Comparison of ENCODE assay signal across 22 cellular contexts in genomic region chr1:215457213-215457612, GRCh38.
DNase-seq lines count a peak whose midpoint lies in the region; ATAC-seq and TF ChIP-seq lines count a peak whose summit lies in the region.
"Had no signal": no experiment of that assay in that cellular context is flagged by ENCODE, and none has a peak within 500 bp of the region (broad histone marks: within the 10 kb centered on the region; RNA-seq: fewer than 3 reads in every experiment).

No MANE protein-coding gene starts in this region.

- peak; percentile 58 for ATAC-seq in gastrocnemius medialis
- no peak for ATAC-seq in HG02970 (IDR thresholded peaks at IDR 0.05; ENCODE audit: low FRiP score, unreplicated experiment)
- ATAC-seq: A549; CD8-positive, alpha-beta T cell had no signal

- H3K9me3 ChIP-seq in mammary epithelial cell (replicated peaks; ENCODE audit: insufficient read depth, low read length) (no peaks in the 10 kb centered on the region), breast epithelium (no peaks in the 10 kb centered on the region), gastrocnemius medialis (no peaks in the 10 kb centered on the region)
- H3K9me3 ChIP-seq: A549; BLaER1 treated with 17β-estradiol and CSF1 and Interleukin-3, amounts not matched to agents 10 nM and 100 nM; Caco-2 had no signal

- TF ChIP-seq POLR2A in breast epithelium (IDR thresholded peaks at IDR 0.05), result no peak
- TF ChIP-seq POLR2A in gastrocnemius medialis (IDR thresholded peaks at IDR 0.05), result no peak

- H3K9ac ChIP-seq in mammary epithelial cell (ENCODE audit: insufficient read depth, low read length), result no peak overlapping the region
- H3K9ac ChIP-seq: BLaER1 treated with 17β-estradiol and CSF1 and Interleukin-3, amounts not matched to agents 10 nM and 100 nM had no signal

- H3K27me3 ChIP-seq in mammary epithelial cell (ENCODE audit: insufficient read depth, low read length) (no peaks in the 10 kb centered on the region), breast epithelium (no peaks in the 10 kb centered on the region), gastrocnemius medialis (no peaks in the 10 kb centered on the region)
- H3K27me3 ChIP-seq: BLaER1 treated with 17β-estradiol and CSF1 and Interleukin-3, amounts not matched to agents 10 nM and 100 nM had no signal

- H3K4me3 ChIP-seq in mammary epithelial cell (replicated peaks in 1 of 3; ENCODE audit: insufficient read depth in 1 of 3, low read depth in 2 of 3, low read length in 3 of 3) (no peak overlapping the region), breast epithelium (no peak overlapping the region), fibroblast of mammary gland (ENCODE audit: control insufficient read depth, low read depth, low read length) (no peak overlapping the region), gastrocnemius medialis (no peak overlapping the region)
- H3K4me3 ChIP-seq: A549; BLaER1 treated with 17β-estradiol and CSF1 and Interleukin-3, amounts not matched to agents 10 nM and 100 nM had no signal

- H3K79me2 ChIP-seq in mammary epithelial cell (ENCODE audit: insufficient read depth, low read length), result no peaks in the 10 kb centered on the region

- no peak overlapping the region for H3K4me2 ChIP-seq in mammary epithelial cell (ENCODE audit: insufficient read depth, low read depth, low read length)
- H3K4me2 ChIP-seq: A549; BLaER1 treated with 17β-estradiol and CSF1 and Interleukin-3, amounts not matched to agents 10 nM and 100 nM had no signal

- dilution Hi-C loops in mammary epithelial cell (cut with HindIII; ENCODE audit: low sequenced_read_pairs), result no loop called here

- intact Hi-C loops in mammary epithelial cell (cut with micrococcal nuclease), result no loop called here
- intact Hi-C loops in breast epithelium (cut with DNase I; ENCODE audit: low total_unique reads), result no loop called here
- intact Hi-C loops in gastrocnemius medialis (cut with DNase I; ENCODE audit: low total_unique reads), result no loop called here

- peak overlapping the region; percentile 16 for H2AFZ ChIP-seq in mammary epithelial cell (ENCODE audit: low read depth, low read length)

- H3K27ac ChIP-seq in mammary epithelial cell (ENCODE audit: insufficient read depth, low read depth, low read length) (no peak overlapping the region), breast epithelium (no peak overlapping the region), gastrocnemius medialis (no peak overlapping the region)
- H3K27ac ChIP-seq: 22Rv1; A549; BLaER1 treated with 17β-estradiol and CSF1 and Interleukin-3, amounts not matched to agents 10 nM and 100 nM; C4-2B had no signal

- BruUV-seq in mammary epithelial cell (replicated peaks; lab: Mats Ljungman, UMichigan), result no TSS peak

- peaks cover 9% of the 10 kb centered on the region for H3K4me1 ChIP-seq in mammary epithelial cell (ENCODE audit: insufficient read depth, low read length)
- no peaks in the 10 kb centered on the region for H3K4me1 ChIP-seq in breast epithelium
- H3K4me1 ChIP-seq in gastrocnemius medialis, result no peaks in the 10 kb centered on the region
- H3K4me1 ChIP-seq: A549; BLaER1 treated with 17β-estradiol and CSF1 and Interleukin-3, amounts not matched to agents 10 nM and 100 nM; Caco-2 had no signal

- 82% methylated on average over 3 of the region's 3 CpGs for WGBS in mammary epithelial cell (ENCODE audit: low coverage, missing lambda C conversion rate)

- H3K36me3 ChIP-seq in mammary epithelial cell (ENCODE audit: insufficient read depth, low read length), result no peaks in the 10 kb centered on the region
- no peaks in the 10 kb centered on the region for H3K36me3 ChIP-seq in breast epithelium
- H3K36me3 ChIP-seq in gastrocnemius medialis, result no peaks in the 10 kb centered on the region
- H3K36me3 ChIP-seq: BLaER1 treated with 17β-estradiol and CSF1 and Interleukin-3, amounts not matched to agents 10 nM and 100 nM had no signal

- no peaks in the 10 kb centered on the region for H4K20me1 ChIP-seq in mammary epithelial cell (ENCODE audit: insufficient read depth, low read length)
- H4K20me1 ChIP-seq: BLaER1 treated with 17β-estradiol and CSF1 and Interleukin-3, amounts not matched to agents 10 nM and 100 nM had no signal

- in situ Hi-C loops in mammary epithelial cell (cut with MboI; ENCODE audit: low sequenced_read_pairs in 2 of 2) (no loop called here), gastrocnemius medialis (cut with MboI; ENCODE audit: low sequenced_read_pairs in 4 of 4) (no loop called here)

- DNase-seq in mammary epithelial cell (no peak), breast epithelium (ENCODE audit: low spot score in 2 of 2) (no peak), fibroblast of mammary gland (ENCODE audit: low read depth) (peak; percentile 37), gastrocnemius medialis (peak in 1 of 2 donors; percentile 12), GM10266 (ENCODE audit: extremely low spot score) (no peak)
- DNase-seq: AML-193; Caco-2; Calu3; CD4-positive, alpha-beta T cell; CD8-positive, alpha-beta T cell; DMS 273 treated with DMSO at 0.1 percent for 48 hours; DMS153; DMS53; DMS79; DND-41; EL; GDM1 had no signal

- CTCF ChIA-PET in mammary epithelial cell (lab: Charles Lee; ENCODE audit: low non-redundant PET), result no interaction called here

- no peak for TF ChIP-seq CTCF in mammary epithelial cell (conservative IDR thresholded peaks at IDR 0.05 in 1 of 2, IDR thresholded peaks at IDR 0.05 in 1 of 2; ENCODE audit: extremely low read depth in 1 of 2, insufficient read depth in 1 of 2, low read depth in 1 of 2, low read length in 2 of 2)
- no peak for TF ChIP-seq CTCF in breast epithelium (IDR thresholded peaks at IDR 0.05)
- TF ChIP-seq CTCF in fibroblast of mammary gland (conservative IDR thresholded peaks at IDR 0.05; ENCODE audit: control insufficient read depth, insufficient read depth, low read depth, low read length), result no peak
- TF ChIP-seq CTCF in gastrocnemius medialis (IDR thresholded peaks at IDR 0.05 in 4 of 5, conservative IDR thresholded peaks at IDR 0.05 in 1 of 5), result no peak
- TF ChIP-seq CTCF in GM10266 (IDR thresholded peaks at IDR 0.05; ENCODE audit: control insufficient read depth, insufficient read depth, low read depth, missing control alignments), result no peak
